ENCODE assay signal across 19 cellular contexts in genomic region chr20:25749667-25750066, GRCh38. TPM values are rescaled to one million over a fixed set of nuclear protein-coding genes. Genes with fewer than 3 reads are reported as not detected.
DNase-seq lines count a peak whose midpoint lies in the region; ATAC-seq and TF ChIP-seq lines count a peak whose summit lies in the region.
"Had no signal": no experiment of that assay in that cellular context is flagged by ENCODE, and none has a peak within 500 bp of the region (broad histone marks: within the 10 kb centered on the region; RNA-seq: fewer than 3 reads in every experiment).

No MANE protein-coding gene starts in this region.

- no peak for DNase-seq in stimulated activated naive CD8-positive, alpha-beta T cell treated with anti-CD3 and anti-CD28 coated beads, Interleukin-15, amount 100 ng/mL, for 72 hours
- DNase-seq in stimulated activated naive CD8-positive, alpha-beta T cell treated with anti-CD3 and anti-CD28 coated beads, Interleukin-15, Interleukin-2, amounts not matched to agents 100 U/mL and 50 U/mL, for 24 hours, result no peak
- DNase-seq in activated B cell treated with CpG ODN at 0.5 μM for 24 hours, result no peak
- DNase-seq in naive thymus-derived CD8-positive, alpha-beta T cell, result no peak
- DNase-seq in activated CD8-positive, alpha-beta T cell treated with anti-CD3 and anti-CD28 coated beads for 36 hours, result no peak
- no peak for DNase-seq in NOMO-1 treated with dmso at 0.1 percent for 144 hours (lab: John Stamatoyannopoulos, UW; ENCODE audit: unreplicated experiment)
- no peak for DNase-seq in activated CD4-positive, alpha-beta T cell treated with anti-CD3 and anti-CD28 coated beads for 1 hour
- DNase-seq: ACHN; GDM1; IMR-90; NCI-H1092 treated with DMSO at 0.1 percent for 48 hours; NCI-H1436 treated with DMSO at 0.1 percent for 48 hours; NCI-H2029; NCI-H226; NCI-H510A treated with DMSO at 0.1 percent for 48 hours; NCI-H774; NK-92 treated with Interleukin-12 subunit alpha and Interleukin-12 subunit beta, amount 100 ng/mL, for 24 hours had no signal

- no peak overlapping the region for H3K27ac Mint-ChIP-seq in stimulated activated naive CD8-positive, alpha-beta T cell treated with anti-CD3 and anti-CD28 coated beads, Interleukin-15, amount 100 ng/mL, for 72 hours
- H3K27ac Mint-ChIP-seq in activated B cell treated with CpG ODN at 0.5 μM for 24 hours, result no peak overlapping the region
- H3K27ac Mint-ChIP-seq in naive thymus-derived CD8-positive, alpha-beta T cell, result peak overlapping the region in 7 of 10 donors; percentile 7 to 93 (median 60)
- no peak overlapping the region for H3K27ac Mint-ChIP-seq in activated CD8-positive, alpha-beta T cell treated with anti-CD3 and anti-CD28 coated beads for 36 hours
- H3K27ac Mint-ChIP-seq: GM23338 had no signal

- intact Hi-C loops in activated B cell treated with CpG ODN at 0.5 μM for 24 hours (cut with micrococcal nuclease), result no loop called here
- intact Hi-C loops in activated CD8-positive, alpha-beta T cell treated with anti-CD3 and anti-CD28 coated beads for 36 hours (cut with micrococcal nuclease), result no loop called here

- no peaks in the 10 kb centered on the region for H3K9me3 Mint-ChIP-seq in stimulated activated naive CD8-positive, alpha-beta T cell treated with anti-CD3 and anti-CD28 coated beads, Interleukin-15, amount 100 ng/mL, for 72 hours
- H3K9me3 Mint-ChIP-seq in activated B cell treated with CpG ODN at 0.5 μM for 24 hours, result no peaks in the 10 kb centered on the region
- no peaks in the 10 kb centered on the region for H3K9me3 Mint-ChIP-seq in naive thymus-derived CD8-positive, alpha-beta T cell
- no peaks in the 10 kb centered on the region for H3K9me3 Mint-ChIP-seq in activated CD8-positive, alpha-beta T cell treated with anti-CD3 and anti-CD28 coated beads for 36 hours
- H3K9me3 Mint-ChIP-seq: GM23338 had no signal

- H3K36me3 Mint-ChIP-seq in activated B cell treated with CpG ODN at 0.5 μM for 24 hours (ENCODE audit: low read depth), result no peaks in the 10 kb centered on the region
- H3K36me3 Mint-ChIP-seq in naive thymus-derived CD8-positive, alpha-beta T cell, result no peaks in the 10 kb centered on the region
- no peaks in the 10 kb centered on the region for H3K36me3 Mint-ChIP-seq in activated CD8-positive, alpha-beta T cell treated with anti-CD3 and anti-CD28 coated beads for 36 hours (ENCODE audit: low read depth)

- no peaks in the 10 kb centered on the region for H3K27me3 Mint-ChIP-seq in stimulated activated naive CD8-positive, alpha-beta T cell treated with anti-CD3 and anti-CD28 coated beads, Interleukin-15, amount 100 ng/mL, for 72 hours
- H3K27me3 Mint-ChIP-seq in activated B cell treated with CpG ODN at 0.5 μM for 24 hours, result no peaks in the 10 kb centered on the region
- H3K27me3 Mint-ChIP-seq in naive thymus-derived CD8-positive, alpha-beta T cell, result no peaks in the 10 kb centered on the region
- H3K27me3 Mint-ChIP-seq in activated CD8-positive, alpha-beta T cell treated with anti-CD3 and anti-CD28 coated beads for 36 hours, result no peaks in the 10 kb centered on the region

- H3K4me1 Mint-ChIP-seq in stimulated activated naive CD8-positive, alpha-beta T cell treated with anti-CD3 and anti-CD28 coated beads, Interleukin-15, amount 100 ng/mL, for 72 hours, result peaks cover 46% of the 10 kb centered on the region
- peaks cover 14% of the 10 kb centered on the region for H3K4me1 Mint-ChIP-seq in activated B cell treated with CpG ODN at 0.5 μM for 24 hours
- H3K4me1 Mint-ChIP-seq in naive thymus-derived CD8-positive, alpha-beta T cell, result peaks cover 12 to 18% (median 15%) of the 10 kb centered on the region in 4 donors
- peaks cover 18% of the 10 kb centered on the region for H3K4me1 Mint-ChIP-seq in activated CD8-positive, alpha-beta T cell treated with anti-CD3 and anti-CD28 coated beads for 36 hours (ENCODE audit: low read depth)

- H3K4me3 Mint-ChIP-seq in stimulated activated naive CD8-positive, alpha-beta T cell treated with anti-CD3 and anti-CD28 coated beads, Interleukin-15, amount 100 ng/mL, for 72 hours, result peak overlapping the region; percentile 5 to 22
- peak overlapping the region; percentile 28 for H3K4me3 Mint-ChIP-seq in activated B cell treated with CpG ODN at 0.5 μM for 24 hours
- H3K4me3 Mint-ChIP-seq in naive thymus-derived CD8-positive, alpha-beta T cell, result peak overlapping the region in 6 of 10 donors; percentile 9 to 85 (median 50)
- H3K4me3 Mint-ChIP-seq in activated CD8-positive, alpha-beta T cell treated with anti-CD3 and anti-CD28 coated beads for 36 hours, result no peak overlapping the region

- CTCF ChIA-PET in activated B cell treated with CpG ODN at 0.5 μM for 24 hours (lab: Charles Lee), result no interaction called here
- CTCF ChIA-PET in activated CD8-positive, alpha-beta T cell treated with anti-CD3 and anti-CD28 coated beads for 36 hours (lab: Charles Lee), result interaction anchor here (0.6 kb wide), 1 partner anchor 211 kb away, joined by 3 read pairs; no protein-coding TSS in a partner anchor

- TF ChIP-seq CTCF in activated B cell treated with CpG ODN at 0.5 μM for 24 hours (IDR thresholded peaks at IDR 0.05), result no peak
- TF ChIP-seq CTCF in activated CD8-positive, alpha-beta T cell treated with anti-CD3 and anti-CD28 coated beads for 36 hours (IDR thresholded peaks at IDR 0.05), result no peak

- no peak for ATAC-seq in stimulated activated naive CD8-positive, alpha-beta T cell treated with anti-CD3 and anti-CD28 coated beads, Interleukin-15, amount 100 ng/mL, for 72 hours
- ATAC-seq in stimulated activated naive CD8-positive, alpha-beta T cell treated with anti-CD3 and anti-CD28 coated beads, Interleukin-15, Interleukin-2, amounts not matched to agents 100 U/mL and 50 U/mL, for 24 hours, result no peak
- ATAC-seq in activated B cell treated with CpG ODN at 0.5 μM for 24 hours (ENCODE audit: low read depth), result no peak
- no peak for ATAC-seq in naive thymus-derived CD8-positive, alpha-beta T cell
- no peak for ATAC-seq in activated CD8-positive, alpha-beta T cell treated with anti-CD3 and anti-CD28 coated beads for 36 hours
- ATAC-seq: HCT116 had no signal

- POLR2A ChIA-PET in activated B cell treated with CpG ODN at 0.5 μM for 24 hours (lab: Charles Lee), result no interaction called here
- POLR2A ChIA-PET in naive thymus-derived CD8-positive, alpha-beta T cell (lab: Charles Lee), result no interaction called here
- POLR2A ChIA-PET in activated CD8-positive, alpha-beta T cell treated with anti-CD3 and anti-CD28 coated beads for 36 hours (lab: Charles Lee), result no interaction called here

RNA-seq across cellular contexts. Expression of gene ZNF337, which starts 53.0 kb away (rescaled TPM):
- total RNA-seq in activated B cell treated with CpG ODN at 0.5 μM for 24 hours, result 13.5 and 15.5 TPM in 2 replicates
- 10 to 100 TPM; 40.9 TPM for total RNA-seq in naive thymus-derived CD8-positive, alpha-beta T cell
- 10 to 100 TPM in 1 of 3 donors, 1 to 10 TPM in 2; 4.4 to 17.9 (median 7.5) TPM for polyA plus RNA-seq in naive thymus-derived CD8-positive, alpha-beta T cell
- total RNA-seq in activated CD8-positive, alpha-beta T cell treated with anti-CD3 and anti-CD28 coated beads for 36 hours, result 10 to 100 TPM; 15.0 to 16.6 TPM

Comparison
In these comparisons a context has a peak if more than half of its experiments do, and no peak if none do; other contexts are left out.
1. H3K27ac Mint-ChIP-seq: peak in naive thymus-derived CD8-positive, alpha-beta T cell (7 of 10); none in stimulated activated naive CD8-positive, alpha-beta T cell treated with anti-CD3 and anti-CD28 coated beads, Interleukin-15, amount 100 ng/mL, for 72 hours (0 of 2), activated B cell treated with CpG ODN at 0.5 μM for 24 hours (single experiment) and activated CD8-positive, alpha-beta T cell treated with anti-CD3 and anti-CD28 coated beads for 36 hours (single experiment).